ENCODE assay signal across 8 cellular contexts in the genomic region with DNA sequence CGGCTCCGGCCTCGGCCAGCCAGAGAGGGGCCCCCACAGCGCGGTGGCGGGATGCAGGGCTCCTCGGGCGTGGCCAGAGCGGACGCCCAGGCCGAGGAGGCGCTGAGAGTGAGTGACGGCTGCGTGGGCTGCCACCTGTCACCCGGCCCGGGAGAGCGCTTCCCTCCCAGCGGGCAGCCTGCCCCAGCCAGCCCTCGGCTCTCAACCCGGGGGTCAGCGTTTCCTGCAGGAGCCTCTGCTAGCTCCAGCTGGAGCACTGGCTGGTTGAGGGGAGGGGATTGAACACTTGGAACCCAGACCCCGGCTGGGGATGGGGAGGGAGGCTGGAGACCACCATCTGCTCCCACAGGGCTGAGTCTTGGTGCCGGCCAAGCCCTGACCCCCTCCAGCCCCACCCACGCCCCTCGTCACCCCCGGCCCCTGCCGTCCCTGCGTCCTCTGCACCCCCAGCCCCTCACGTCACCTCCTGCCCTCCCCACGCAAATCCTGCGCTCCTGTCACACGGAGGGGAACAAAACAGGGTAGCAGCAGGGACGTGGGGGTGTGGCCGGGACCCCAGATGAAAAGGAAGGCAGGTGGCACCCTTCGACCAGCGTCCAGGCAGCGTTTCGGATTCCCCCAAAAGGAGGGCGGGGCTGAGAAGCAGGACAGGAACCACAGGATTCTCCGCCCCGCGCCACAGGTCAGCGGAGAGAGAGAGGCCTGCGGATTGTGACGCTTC.
DNase-seq lines count a peak whose midpoint lies in the region; ATAC-seq and TF ChIP-seq lines count a peak whose summit lies in the region.

No MANE protein-coding gene starts in this region.

- no peak for TF ChIP-seq CTCF in GM10248 (IDR thresholded peaks at IDR 0.05; ENCODE audit: control extremely low read depth, extremely low read depth, low read depth, missing control alignments)
- no peak for TF ChIP-seq CTCF in WTC11 (IDR thresholded peaks at IDR 0.05)
- TF ChIP-seq CTCF in gastrocnemius medialis (IDR thresholded peaks at IDR 0.05 in 4 of 5, conservative IDR thresholded peaks at IDR 0.05 in 1 of 5) = no peak

- H3K9me3 ChIP-seq in gastrocnemius medialis = no peaks in the 10 kb centered on the region

- POLR2A ChIA-PET in GM10248 (lab: Yijun Ruan, JAX) (no interaction called here), WTC11 (lab: Charles Lee) (no interaction called here)

- no peak overlapping the region for H3K27ac Mint-ChIP-seq in WTC11

- H3K9me3 Mint-ChIP-seq in WTC11 = peaks cover 6% of the 10 kb centered on the region

- H3K27me3 ChIP-seq in gastrocnemius medialis = peaks cover 17 to 47% (median 30%) of the 10 kb centered on the region in 3 donors

- intact Hi-C loops in gastrocnemius medialis (cut with DNase I; ENCODE audit: low total_unique reads) = no loop called here

- no peaks in the 10 kb centered on the region; the same call in 1 of the 2 replicates for H3K36me3 Mint-ChIP-seq in WTC11

- H3K4me1 Mint-ChIP-seq in WTC11 = peaks cover 13% of the 10 kb centered on the region

- in situ Hi-C loops in gastrocnemius medialis (cut with MboI; ENCODE audit: low sequenced_read_pairs in 4 of 4) = no loop called here

- H3K36me3 ChIP-seq in gastrocnemius medialis = no peaks in the 10 kb centered on the region

- H3K27me3 Mint-ChIP-seq in WTC11 (ENCODE audit: low read depth) = peaks cover 50% of the 10 kb centered on the region

- peak overlapping the region; percentile 73 for H3K4me3 Mint-ChIP-seq in WTC11

- H3K27ac ChIP-seq in gastrocnemius medialis = no peak overlapping the region

- DNase-seq in GM10248 (ENCODE audit: extremely low spot score) (peak; percentile 52), WTC11 (ENCODE audit: low spot score) (peak; percentile 56), germinal center (ENCODE audit: low spot score) (peak; percentile 55), gastrocnemius medialis (no peak)
- DNase-seq in central memory CD4-positive, alpha-beta T cell = no peak

- TF ChIP-seq POLR2A in gastrocnemius medialis (IDR thresholded peaks at IDR 0.05) = no peak

- CTCF ChIA-PET in GM10248 (lab: Yijun Ruan, JAX) (interaction anchor here (2.1 kb wide), 1 partner anchor 11 kb away, joined by 5 read pairs; no protein-coding TSS in a partner anchor), WTC11 (lab: Charles Lee) (no interaction called here)

- H3K4me1 ChIP-seq in gastrocnemius medialis = no peaks in the 10 kb centered on the region

- H3K4me3 ChIP-seq in gastrocnemius medialis = peak overlapping the region; percentile 34 to 43 (median 38)

- peak; percentile 74 for ATAC-seq in WTC11
- no peak for ATAC-seq in gastrocnemius medialis
- no peak for ATAC-seq in GM18909 (IDR thresholded peaks at IDR 0.05; ENCODE audit: poor library complexity, unreplicated experiment)
- no peak for ATAC-seq in GM19467 (IDR thresholded peaks at IDR 0.05; ENCODE audit: unreplicated experiment)
- ATAC-seq in GM21529 (IDR thresholded peaks at IDR 0.05; ENCODE audit: unreplicated experiment) = no peak

TF ChIP-seq in WTC11, 78 proteins besides CTCF, POLR2A, EP300 and RAD21:
- TF ChIP-seq, protein P1, sequence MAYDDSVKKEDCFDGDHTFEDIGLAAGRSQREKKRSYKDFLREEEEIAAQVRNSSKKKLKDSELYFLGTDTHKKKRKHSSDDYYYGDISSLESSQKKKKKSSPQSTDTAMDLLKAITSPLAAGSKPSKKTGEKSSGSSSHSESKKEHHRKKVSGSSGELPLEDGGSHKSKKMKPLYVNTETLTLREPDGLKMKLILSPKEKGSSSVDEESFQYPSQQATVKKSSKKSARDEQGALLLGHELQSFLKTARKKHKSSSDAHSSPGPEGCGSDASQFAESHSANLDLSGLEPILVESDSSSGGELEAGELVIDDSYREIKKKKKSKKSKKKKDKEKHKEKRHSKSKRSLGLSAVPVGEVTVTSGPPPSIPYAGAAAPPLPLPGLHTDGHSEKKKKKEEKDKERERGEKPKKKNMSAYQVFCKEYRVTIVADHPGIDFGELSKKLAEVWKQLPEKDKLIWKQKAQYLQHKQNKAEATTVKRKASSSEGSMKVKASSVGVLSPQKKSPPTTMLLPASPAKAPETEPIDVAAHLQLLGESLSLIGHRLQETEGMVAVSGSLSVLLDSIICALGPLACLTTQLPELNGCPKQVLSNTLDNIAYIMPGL (CRISPR knock-in tag; IDR thresholded peaks at IDR 0.05) = 0 out of 2 replicates have a peak, but pooled peaks have one; percentile 44
- TF ChIP-seq RELA (CRISPR knock-in tag; IDR thresholded peaks at IDR 0.05; ENCODE audit: borderline replicate concordance) (no peak), ZNF263 (CRISPR knock-in tag; IDR thresholded peaks at IDR 0.05; ENCODE audit: low read depth) (0 out of 2 replicates have a peak, but pooled peaks have one; percentile 15), ELF4 (CRISPR knock-in tag; IDR thresholded peaks at IDR 0.05; ENCODE audit: low read depth) (no peak)
- TF ChIP-seq, protein P2, sequence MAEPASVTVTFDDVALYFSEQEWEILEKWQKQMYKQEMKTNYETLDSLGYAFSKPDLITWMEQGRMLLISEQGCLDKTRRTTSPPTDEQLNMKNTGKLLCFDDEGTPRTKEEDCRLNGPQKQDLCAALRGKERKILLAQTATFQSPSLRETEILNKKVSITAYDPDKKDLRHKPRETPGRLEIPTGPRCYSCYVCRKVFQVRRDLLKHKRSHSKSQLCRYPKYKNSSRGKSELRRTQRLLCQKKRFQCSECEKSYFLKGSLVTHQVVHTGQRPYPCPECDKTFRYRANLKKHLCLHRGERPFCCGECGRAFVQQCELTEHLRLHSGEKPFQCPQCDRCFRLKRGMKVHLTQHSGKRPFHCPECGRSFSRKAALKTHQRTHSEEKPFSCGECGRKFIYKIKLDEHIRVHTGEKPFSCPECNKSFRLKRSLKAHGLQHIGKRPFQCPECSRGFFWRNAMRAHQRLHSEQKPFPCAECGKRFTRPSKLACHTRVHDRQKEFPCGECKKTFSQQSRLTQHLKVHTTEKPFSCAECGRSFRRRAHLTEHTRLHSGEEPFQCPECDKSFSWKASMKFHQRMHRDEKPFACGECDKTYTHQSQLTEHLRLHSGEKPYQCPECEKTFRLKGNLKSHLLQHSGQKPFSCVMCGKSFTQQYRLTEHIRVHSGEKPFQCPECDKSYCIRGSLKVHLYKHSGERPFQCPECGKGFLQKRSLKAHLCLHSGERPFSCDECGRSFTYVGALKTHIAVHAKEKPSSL (CRISPR knock-in tag; conservative IDR thresholded peaks at IDR 0.05) = no peak
- TF ChIP-seq, protein P3, sequence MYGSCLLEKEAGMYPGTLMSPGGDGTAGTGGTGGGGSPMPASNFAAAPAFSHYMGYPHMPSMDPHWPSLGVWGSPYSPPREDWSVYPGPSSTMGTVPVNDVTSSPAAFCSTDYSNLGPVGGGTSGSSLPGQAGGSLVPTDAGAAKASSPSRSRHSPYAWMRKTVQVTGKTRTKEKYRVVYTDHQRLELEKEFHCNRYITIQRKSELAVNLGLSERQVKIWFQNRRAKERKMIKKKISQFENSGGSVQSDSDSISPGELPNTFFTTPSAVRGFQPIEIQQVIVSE (CRISPR knock-in tag; IDR thresholded peaks at IDR 0.05; ENCODE audit: borderline replicate concordance) = no peak
- TF ChIP-seq, protein P4, sequence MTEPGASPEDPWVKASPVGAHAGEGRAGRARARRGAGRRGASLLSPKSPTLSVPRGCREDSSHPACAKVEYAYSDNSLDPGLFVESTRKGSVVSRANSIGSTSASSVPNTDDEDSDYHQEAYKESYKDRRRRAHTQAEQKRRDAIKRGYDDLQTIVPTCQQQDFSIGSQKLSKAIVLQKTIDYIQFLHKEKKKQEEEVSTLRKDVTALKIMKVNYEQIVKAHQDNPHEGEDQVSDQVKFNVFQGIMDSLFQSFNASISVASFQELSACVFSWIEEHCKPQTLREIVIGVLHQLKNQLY (CRISPR knock-in tag; IDR thresholded peaks at IDR 0.05) = no peak

Comparison
In these comparisons a context has a peak if more than half of its experiments do, and no peak if none do; other contexts are left out.
1. DNase-seq: peak in GM10248 (single experiment), WTC11 (single experiment) and germinal center (single experiment); none in gastrocnemius medialis (0 of 2) and central memory CD4-positive, alpha-beta T cell (single experiment).